12 cellular contexts compared by ENCODE assay signal in genomic region chr12:115983226-115983798, GRCh38.
DNase-seq lines count a peak whose midpoint lies in the region; ATAC-seq, FAIRE-seq and TF ChIP-seq lines count a peak whose summit lies in the region.
"Had no signal": no experiment of that assay in that cellular context is flagged by ENCODE, and none has a peak within 500 bp of the region (broad histone marks: within the 10 kb centered on the region; RNA-seq: fewer than 3 reads in every experiment).

No MANE protein-coding gene starts in this region.

- no peak for TF ChIP-seq EP300 in Ishikawa (IDR thresholded peaks at IDR 0.05; ENCODE audit: borderline replicate concordance)

- peak; percentile 13 for DNase-seq in activated CD4-positive, alpha-beta T cell treated with anti-CD3 and anti-CD28 coated beads for 48 hours
- DNase-seq in activated CD4-positive, alpha-beta T cell treated with anti-CD3 and anti-CD28 coated beads, Interleukin-2, amount 10 ng/mL, durations not matched to agents 24 days and 14 days, result no peak
- DNase-seq in bronchial epithelial cell (ENCODE audit: low read depth), result peak; percentile 12
- DNase-seq in neural progenitor cell (ENCODE audit: low spot score), result peak; percentile 56
- no peak for DNase-seq in esophagus squamous epithelium (lab: John Stamatoyannopoulos, UW)
- DNase-seq in MV-4-11 (lab: John Stamatoyannopoulos, UW), result no peak
- DNase-seq: kidney glomerular epithelial cell, NCI-H1436 had no signal

- FAIRE-seq in bronchial epithelial cell (lab: Jason Lieb, UNC), result no peak
- FAIRE-seq: TTC549 had no signal

- H3K9ac ChIP-seq in neural progenitor cell, result no peak overlapping the region

- peaks cover 19% of the 10 kb centered on the region for H4K20me1 ChIP-seq in neural progenitor cell (ENCODE audit: low read depth)

- peaks cover under 1% of the 10 kb centered on the region for H3K4me1 Mint-ChIP-seq in activated CD4-positive, alpha-beta T cell treated with anti-CD3 and anti-CD28 coated beads, Interleukin-2, amount 10 ng/mL, durations not matched to agents 24 days and 14 days
- peaks cover 12% of the 10 kb centered on the region for H3K4me1 Mint-ChIP-seq in neural progenitor cell

- no peak overlapping the region for H3K27ac ChIP-seq in neural progenitor cell
- H3K27ac ChIP-seq in esophagus squamous epithelium, result no peak overlapping the region

- no peak for TF ChIP-seq POLR2A in esophagus squamous epithelium (IDR thresholded peaks at IDR 0.05)

- peaks cover 41% of the 10 kb centered on the region for H3K36me3 Mint-ChIP-seq in activated CD4-positive, alpha-beta T cell treated with anti-CD3 and anti-CD28 coated beads, Interleukin-2, amount 10 ng/mL, durations not matched to agents 24 days and 14 days (ENCODE audit: low read depth)
- peaks cover 8% of the 10 kb centered on the region for H3K36me3 Mint-ChIP-seq in neural progenitor cell

- no peak overlapping the region for H3K4me3 Mint-ChIP-seq in activated CD4-positive, alpha-beta T cell treated with anti-CD3 and anti-CD28 coated beads, Interleukin-2, amount 10 ng/mL, durations not matched to agents 24 days and 14 days
- no peak overlapping the region for H3K4me3 Mint-ChIP-seq in neural progenitor cell

- peak; percentile 45 for TF ChIP-seq CTCF in bronchial epithelial cell (IDR thresholded peaks at IDR 0.05; ENCODE audit: insufficient read depth, low read length, severe bottlenecking)
- peak; percentile 53 for TF ChIP-seq CTCF in neural progenitor cell (IDR thresholded peaks at IDR 0.05)
- TF ChIP-seq CTCF in esophagus squamous epithelium (IDR thresholded peaks at IDR 0.05), result peak in 2 of 6 experiments; percentile 9 to 12

- no peaks in the 10 kb centered on the region for H3K27me3 Mint-ChIP-seq in activated CD4-positive, alpha-beta T cell treated with anti-CD3 and anti-CD28 coated beads, Interleukin-2, amount 10 ng/mL, durations not matched to agents 24 days and 14 days
- H3K27me3 Mint-ChIP-seq in neural progenitor cell (ENCODE audit: insufficient read depth, low read depth), result no peaks in the 10 kb centered on the region

- intact Hi-C loops in activated CD4-positive, alpha-beta T cell treated with anti-CD3 and anti-CD28 coated beads, Interleukin-2, amount 10 ng/mL, durations not matched to agents 24 days and 14 days (cut with micrococcal nuclease), result no loop called here
- intact Hi-C loops in esophagus squamous epithelium (cut with DNase I), result no loop called here

- peaks cover 21% of the 10 kb centered on the region for H3K79me2 ChIP-seq in neural progenitor cell (ENCODE audit: low read depth)

- peaks cover 9% of the 10 kb centered on the region for H3F3A ChIP-seq in neural progenitor cell (ENCODE audit: low read depth)

- WGBS in esophagus squamous epithelium, 2 donors, result 72 to 78% methylated on average over 3 to 4 of the region's 5 CpGs

- no peaks in the 10 kb centered on the region for H3K27me3 ChIP-seq in bronchial epithelial cell (ENCODE audit: control insufficient read depth, insufficient read depth, low read length)
- no peaks in the 10 kb centered on the region for H3K27me3 ChIP-seq in neural progenitor cell
- no peaks in the 10 kb centered on the region for H3K27me3 ChIP-seq in esophagus squamous epithelium

- TF ChIP-seq RAD21 in Ishikawa (IDR thresholded peaks at IDR 0.05; ENCODE audit: low read depth), result peak; percentile 57

- no peak overlapping the region for H3K4me3 ChIP-seq in bronchial epithelial cell (ENCODE audit: low read depth, low read length)
- no peak overlapping the region for H3K4me3 ChIP-seq in neural progenitor cell
- H3K4me3 ChIP-seq in esophagus squamous epithelium, result no peak overlapping the region
- H3K4me3 ChIP-seq: HAP-1 had no signal

- no peak overlapping the region for H3K4me2 ChIP-seq in neural progenitor cell

- no peak overlapping the region for H3K27ac Mint-ChIP-seq in activated CD4-positive, alpha-beta T cell treated with anti-CD3 and anti-CD28 coated beads, Interleukin-2, amount 10 ng/mL, durations not matched to agents 24 days and 14 days
- H3K27ac Mint-ChIP-seq in neural progenitor cell, result no peak overlapping the region

- H3K9me3 Mint-ChIP-seq in activated CD4-positive, alpha-beta T cell treated with anti-CD3 and anti-CD28 coated beads, Interleukin-2, amount 10 ng/mL, durations not matched to agents 24 days and 14 days, result no peaks in the 10 kb centered on the region
- no peaks in the 10 kb centered on the region for H3K9me3 Mint-ChIP-seq in neural progenitor cell

- H3K4me1 ChIP-seq in neural progenitor cell (peaks cover 11% of the 10 kb centered on the region), esophagus squamous epithelium (peaks cover 0 to 6% (median 0%) of the 10 kb centered on the region in 3 donors)
- H3K4me1 ChIP-seq: HAP-1 had no signal

- peaks cover 11% of the 10 kb centered on the region for H3K36me3 ChIP-seq in bronchial epithelial cell (ENCODE audit: control insufficient read depth, insufficient read depth, low read length)
- peaks cover 29% of the 10 kb centered on the region for H3K36me3 ChIP-seq in neural progenitor cell
- H3K36me3 ChIP-seq in esophagus squamous epithelium, result peaks cover 0 to 100% (median 26%) of the 10 kb centered on the region in 3 donors

- no peaks in the 10 kb centered on the region for H3K9me3 ChIP-seq in neural progenitor cell (ENCODE audit: low read depth)
- no peaks in the 10 kb centered on the region for H3K9me3 ChIP-seq in esophagus squamous epithelium
- H3K9me3 ChIP-seq: HAP-1 had no signal

- no peak for ATAC-seq in GM21447 (IDR thresholded peaks at IDR 0.05; ENCODE audit: unreplicated experiment)

- H2AFZ ChIP-seq in neural progenitor cell (replicated peaks), result no peak overlapping the region

TF ChIP-seq in Ishikawa, 13 proteins besides CTCF, POLR2A, EP300 and RAD21:
- TF ChIP-seq, protein P1, sequence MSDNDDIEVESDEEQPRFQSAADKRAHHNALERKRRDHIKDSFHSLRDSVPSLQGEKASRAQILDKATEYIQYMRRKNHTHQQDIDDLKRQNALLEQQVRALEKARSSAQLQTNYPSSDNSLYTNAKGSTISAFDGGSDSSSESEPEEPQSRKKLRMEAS (IDR thresholded peaks at IDR 0.05), result no peak
- TF ChIP-seq CREB1 (IDR thresholded peaks at IDR 0.05; ENCODE audit: low read depth), result no peak
- no peak for TF ChIP-seq ZBTB7A (IDR thresholded peaks at IDR 0.05; ENCODE audit: low read depth)
- TF ChIP-seq, protein P2, sequence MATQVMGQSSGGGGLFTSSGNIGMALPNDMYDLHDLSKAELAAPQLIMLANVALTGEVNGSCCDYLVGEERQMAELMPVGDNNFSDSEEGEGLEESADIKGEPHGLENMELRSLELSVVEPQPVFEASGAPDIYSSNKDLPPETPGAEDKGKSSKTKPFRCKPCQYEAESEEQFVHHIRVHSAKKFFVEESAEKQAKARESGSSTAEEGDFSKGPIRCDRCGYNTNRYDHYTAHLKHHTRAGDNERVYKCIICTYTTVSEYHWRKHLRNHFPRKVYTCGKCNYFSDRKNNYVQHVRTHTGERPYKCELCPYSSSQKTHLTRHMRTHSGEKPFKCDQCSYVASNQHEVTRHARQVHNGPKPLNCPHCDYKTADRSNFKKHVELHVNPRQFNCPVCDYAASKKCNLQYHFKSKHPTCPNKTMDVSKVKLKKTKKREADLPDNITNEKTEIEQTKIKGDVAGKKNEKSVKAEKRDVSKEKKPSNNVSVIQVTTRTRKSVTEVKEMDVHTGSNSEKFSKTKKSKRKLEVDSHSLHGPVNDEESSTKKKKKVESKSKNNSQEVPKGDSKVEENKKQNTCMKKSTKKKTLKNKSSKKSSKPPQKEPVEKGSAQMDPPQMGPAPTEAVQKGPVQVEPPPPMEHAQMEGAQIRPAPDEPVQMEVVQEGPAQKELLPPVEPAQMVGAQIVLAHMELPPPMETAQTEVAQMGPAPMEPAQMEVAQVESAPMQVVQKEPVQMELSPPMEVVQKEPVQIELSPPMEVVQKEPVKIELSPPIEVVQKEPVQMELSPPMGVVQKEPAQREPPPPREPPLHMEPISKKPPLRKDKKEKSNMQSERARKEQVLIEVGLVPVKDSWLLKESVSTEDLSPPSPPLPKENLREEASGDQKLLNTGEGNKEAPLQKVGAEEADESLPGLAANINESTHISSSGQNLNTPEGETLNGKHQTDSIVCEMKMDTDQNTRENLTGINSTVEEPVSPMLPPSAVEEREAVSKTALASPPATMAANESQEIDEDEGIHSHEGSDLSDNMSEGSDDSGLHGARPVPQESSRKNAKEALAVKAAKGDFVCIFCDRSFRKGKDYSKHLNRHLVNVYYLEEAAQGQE (IDR thresholded peaks at IDR 0.05; ENCODE audit: low read depth), result no peak
- TF ChIP-seq EGR1 (IDR thresholded peaks at IDR 0.05), result no peak
- TF ChIP-seq TEAD4 (IDR thresholded peaks at IDR 0.05), result no peak
- TF ChIP-seq NFIC (IDR thresholded peaks at IDR 0.05), result no peak
- no peak for TF ChIP-seq CEBPB (IDR thresholded peaks at IDR 0.05)

Comparison
In these comparisons a context has a peak if more than half of its experiments do, and no peak if none do; other contexts are left out.
1. DNase-seq: peak in activated CD4-positive, alpha-beta T cell treated with anti-CD3 and anti-CD28 coated beads for 48 hours (single experiment), bronchial epithelial cell (single experiment) and neural progenitor cell (single experiment); none in activated CD4-positive, alpha-beta T cell treated with anti-CD3 and anti-CD28 coated beads, Interleukin-2, amount 10 ng/mL, durations not matched to agents 24 days and 14 days (single experiment), esophagus squamous epithelium (single experiment) and MV-4-11 (single experiment).